In the genomic region with DNA sequence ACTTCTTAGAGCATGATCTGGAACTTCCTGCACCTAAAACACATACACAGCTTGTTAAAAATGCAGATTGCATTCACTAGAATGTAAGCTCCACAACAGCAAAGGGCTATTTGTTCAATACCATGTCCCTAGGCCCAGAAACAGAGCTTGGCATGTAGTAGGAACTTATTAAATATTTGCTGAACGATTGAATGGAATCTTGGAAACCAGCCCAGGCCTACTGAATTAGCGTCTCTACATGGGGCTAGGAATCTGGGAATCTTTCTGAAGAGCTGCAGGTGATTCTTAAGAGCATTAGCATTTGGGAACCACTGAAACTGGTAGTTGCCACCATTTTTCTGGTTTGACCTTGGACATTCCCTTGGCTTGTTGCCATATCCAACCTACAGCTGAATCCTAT, we compare ENCODE assay signal across 22 cellular contexts.
DNase-seq lines count a peak whose midpoint lies in the region; ATAC-seq, FAIRE-seq and TF ChIP-seq lines count a peak whose summit lies in the region.
"Had no signal": no experiment of that assay in that cellular context is flagged by ENCODE, and none has a peak within 500 bp of the region (broad histone marks: within the 10 kb centered on the region; RNA-seq: fewer than 3 reads in every experiment).

No MANE protein-coding gene starts in this region.

- CTCF ChIA-PET in Calu3 (lab: Charles Lee): no interaction called here

- H3K4me3 ChIP-seq in pancreas (no peak overlapping the region), esophagus squamous epithelium (no peak overlapping the region)
- H3K4me3 ChIP-seq: dorsolateral prefrontal cortex, heart right ventricle, PC-9, uterus had no signal

- no peak overlapping the region for H3K4me3 Mint-ChIP-seq in Calu3 (ENCODE audit: low read depth, unreplicated experiment)
- H3K4me3 Mint-ChIP-seq: activated naive CD4-positive, alpha-beta T cell treated with anti-CD3 and anti-CD28 coated beads, Interleukin-2, amount 50 U/mL, for 24 hours; activated T-helper 1 cell treated with anti-CD3 and anti-CD28 coated beads, Interleukin-12 subunit alpha, Interleukin-12 subunit beta, Interleukin-2, Interleukin-4 antibody, amounts not matched to agents 30 ng/mL and 10 ng/mL and 1 ng/mL, durations not matched to agents 14 hours and 24 hours and 36 hours; CD8-positive, alpha-beta memory T cell; central memory CD8-positive, alpha-beta T cell; mesothelial cell of epicardium; natural killer cell treated with Interleukin-12 subunit alpha and Interleukin-12 subunit beta and Interleukin-15 and Interleukin-18, amount 100 ng/mL, for 72 hours had no signal

- no peaks in the 10 kb centered on the region for H3K27me3 ChIP-seq in pancreas
- H3K27me3 ChIP-seq in esophagus squamous epithelium: peaks cover 0 to 28% (median 0%) of the 10 kb centered on the region in 4 donors
- H3K27me3 ChIP-seq: uterus had no signal

- peaks cover 2% of the 10 kb centered on the region for H3K9me3 Mint-ChIP-seq in Calu3 (ENCODE audit: low read depth, unreplicated experiment)
- H3K9me3 Mint-ChIP-seq: activated naive CD4-positive, alpha-beta T cell treated with anti-CD3 and anti-CD28 coated beads, Interleukin-2, amount 50 U/mL, for 24 hours; activated T-helper 1 cell treated with anti-CD3 and anti-CD28 coated beads, Interleukin-12 subunit alpha, Interleukin-12 subunit beta, Interleukin-2, Interleukin-4 antibody, amounts not matched to agents 30 ng/mL and 10 ng/mL and 1 ng/mL, durations not matched to agents 14 hours and 24 hours and 36 hours; CD8-positive, alpha-beta memory T cell; central memory CD8-positive, alpha-beta T cell; mesothelial cell of epicardium; natural killer cell treated with Interleukin-12 subunit alpha and Interleukin-12 subunit beta and Interleukin-15 and Interleukin-18, amount 100 ng/mL, for 72 hours had no signal

- peaks cover 3% of the 10 kb centered on the region for H3K36me3 Mint-ChIP-seq in Calu3 (ENCODE audit: insufficient read depth, unreplicated experiment)
- H3K36me3 Mint-ChIP-seq: activated naive CD4-positive, alpha-beta T cell treated with anti-CD3 and anti-CD28 coated beads, Interleukin-2, amount 50 U/mL, for 24 hours; CD8-positive, alpha-beta memory T cell; mesothelial cell of epicardium; natural killer cell treated with Interleukin-12 subunit alpha and Interleukin-12 subunit beta and Interleukin-15 and Interleukin-18, amount 100 ng/mL, for 72 hours had no signal

- peak; percentile 86 to 97 (median 90) for ATAC-seq in pancreas
- ATAC-seq: heart right ventricle; natural killer cell treated with Interleukin-12 subunit alpha and Interleukin-12 subunit beta and Interleukin-15 and Interleukin-18, amount 100 ng/mL, for 72 hours had no signal

- TF ChIP-seq CTCF in Calu3 (IDR thresholded peaks at IDR 0.05; ENCODE audit: unreplicated experiment): no peak
- no peak for TF ChIP-seq CTCF in pancreas (IDR thresholded peaks at IDR 0.05)
- no peak for TF ChIP-seq CTCF in esophagus squamous epithelium (IDR thresholded peaks at IDR 0.05)

- WGBS in pancreas, 2 donors: 7 to 13% methylated on average over 2 of the region's 2 CpGs
- WGBS in esophagus squamous epithelium, 2 donors: 17 to 20% methylated on average over 2 of the region's 2 CpGs

- BruUV-seq in Calu3 (replicated peaks; lab: Mats Ljungman, UMichigan): no TSS peak

- H3K36me3 ChIP-seq in pancreas (no peaks in the 10 kb centered on the region), esophagus squamous epithelium (no peaks in the 10 kb centered on the region)
- H3K36me3 ChIP-seq: heart right ventricle, uterus had no signal

- no peak overlapping the region for H3K27ac Mint-ChIP-seq in Calu3 (ENCODE audit: unreplicated experiment)
- H3K27ac Mint-ChIP-seq: activated naive CD4-positive, alpha-beta T cell treated with anti-CD3 and anti-CD28 coated beads, Interleukin-2, amount 50 U/mL, for 24 hours; activated T-helper 1 cell treated with anti-CD3 and anti-CD28 coated beads, Interleukin-12 subunit alpha, Interleukin-12 subunit beta, Interleukin-2, Interleukin-4 antibody, amounts not matched to agents 30 ng/mL and 10 ng/mL and 1 ng/mL, durations not matched to agents 14 hours and 24 hours and 36 hours; CD8-positive, alpha-beta memory T cell; mesothelial cell of epicardium; natural killer cell treated with Interleukin-12 subunit alpha and Interleukin-12 subunit beta and Interleukin-15 and Interleukin-18, amount 100 ng/mL, for 72 hours had no signal

- H3K9me3 ChIP-seq in pancreas (no peaks in the 10 kb centered on the region), esophagus squamous epithelium (no peaks in the 10 kb centered on the region)
- H3K9me3 ChIP-seq: heart right ventricle, uterus had no signal

- H3K4me1 ChIP-seq in pancreas: peaks cover 0 to 7% (median 0%) of the 10 kb centered on the region in 3 donors
- H3K4me1 ChIP-seq in esophagus squamous epithelium: no peaks in the 10 kb centered on the region
- H3K4me1 ChIP-seq: heart right ventricle, uterus had no signal

- intact Hi-C loops in Calu3 (cut with micrococcal nuclease; ENCODE audit: unreplicated experiment): loop anchor here (5.0 kb wide), 1 partner anchor 47 kb away; no protein-coding TSS in a partner anchor
- intact Hi-C loops in pancreas (cut with DNase I): no loop called here
- intact Hi-C loops in esophagus squamous epithelium (cut with DNase I): no loop called here

- H3K27ac ChIP-seq in pancreas: peak overlapping the region in 1 of 4 donors; percentile 21
- H3K27ac ChIP-seq in esophagus squamous epithelium: no peak overlapping the region
- H3K27ac ChIP-seq: dorsolateral prefrontal cortex, heart right ventricle, KMS-11, PC-9, uterus had no signal

- no peaks in the 10 kb centered on the region for H3K27me3 Mint-ChIP-seq in Calu3 (ENCODE audit: unreplicated experiment)

- peaks cover 21% of the 10 kb centered on the region for H3K4me1 Mint-ChIP-seq in Calu3 (ENCODE audit: low read depth, unreplicated experiment)
- H3K4me1 Mint-ChIP-seq: activated naive CD4-positive, alpha-beta T cell treated with anti-CD3 and anti-CD28 coated beads, Interleukin-2, amount 50 U/mL, for 24 hours; CD8-positive, alpha-beta memory T cell; central memory CD8-positive, alpha-beta T cell had no signal

- DNase-seq in Calu3 (peak; percentile 14), NCI-H1092 treated with DMSO at 0.1 percent for 48 hours (lab: John Stamatoyannopoulos, UW) (peak; percentile 22), astrocyte of the hippocampus (ENCODE audit: low read depth, low spot score) (peak; percentile 46), pancreas (peak in 3 of 6 donors; percentile 31 to 55 (median 34)), putamen (ENCODE audit: low spot score) (no peak), esophagus squamous epithelium (lab: John Stamatoyannopoulos, UW) (no peak)
- no peak for DNase-seq in stimulated activated CD4-positive, alpha-beta T cell treated with anti-CD3 and anti-CD28 coated beads, Interleukin-12 subunit alpha, Interleukin-12 subunit beta, amount 100 ng/mL, for 4 hours
- DNase-seq: activated CD4-positive, alpha-beta T cell treated with anti-CD3 and anti-CD28 coated beads for 4 hours; anterior cingulate cortex; CD8-positive, alpha-beta memory T cell; DND-41; dorsolateral prefrontal cortex; heart right ventricle; PC-9; SIG-M5; uterus had no signal

- FAIRE-seq in pancreas (lab: Jason Lieb, UNC): no peak

- TF ChIP-seq POLR2A in esophagus squamous epithelium (IDR thresholded peaks at IDR 0.05): no peak

Comparison
In these comparisons a context has a peak if more than half of its experiments do, and no peak if none do; other contexts are left out.
1. DNase-seq: peak in Calu3 (single experiment), NCI-H1092 treated with DMSO at 0.1 percent for 48 hours (single experiment) and astrocyte of the hippocampus (single experiment); none in stimulated activated CD4-positive, alpha-beta T cell treated with anti-CD3 and anti-CD28 coated beads, Interleukin-12 subunit alpha, Interleukin-12 subunit beta, amount 100 ng/mL, for 4 hours (single experiment), putamen (single experiment) and esophagus squamous epithelium (single experiment).